ENCODE assay signal across 12 cellular contexts in the genomic region with DNA sequence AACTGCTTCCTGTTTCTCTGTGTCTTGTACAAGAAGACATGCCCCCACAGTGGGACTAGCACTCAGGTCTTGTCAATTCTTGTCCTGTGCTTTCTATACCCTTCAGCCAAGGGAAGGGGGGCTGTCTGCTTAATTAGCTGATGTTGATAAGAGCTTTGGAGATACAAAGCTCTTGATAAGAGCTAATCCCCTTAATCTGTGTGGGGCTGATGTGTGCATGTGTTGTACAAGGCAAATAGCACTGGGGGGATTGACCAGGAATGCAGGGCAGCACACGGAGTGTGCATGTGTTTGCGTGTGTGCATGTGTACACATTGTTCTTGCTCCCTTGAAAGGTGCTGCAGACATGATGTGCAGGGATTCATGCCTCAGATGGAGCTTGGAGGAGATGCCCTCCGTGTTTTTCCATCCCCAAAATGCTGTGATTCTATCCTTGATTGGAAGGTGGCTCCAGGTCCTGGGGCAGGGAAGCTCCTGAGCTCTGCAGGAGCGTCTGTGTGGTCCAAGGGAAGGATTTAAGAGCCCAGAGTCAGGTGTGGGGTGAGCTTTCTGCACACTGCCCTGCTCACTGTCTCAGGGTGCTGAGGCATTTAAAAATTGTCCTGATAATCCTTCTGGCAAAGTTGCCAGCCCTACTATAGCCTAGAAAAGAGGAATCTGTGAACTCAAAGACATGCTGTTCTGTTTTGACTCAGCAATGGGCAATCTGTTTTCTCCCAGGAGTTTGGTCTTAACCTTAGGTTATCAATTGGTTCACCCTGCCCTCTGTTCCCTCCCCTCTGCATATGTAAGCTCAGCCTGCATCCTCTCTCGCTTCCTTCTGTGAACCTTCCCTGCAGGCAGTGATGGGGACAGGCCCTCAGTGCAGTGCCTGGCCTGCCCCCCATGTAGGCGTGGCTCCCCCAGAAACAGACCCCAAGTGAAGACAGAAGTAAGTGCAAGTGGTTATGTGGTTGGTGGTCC.
DNase-seq lines count a peak whose midpoint lies in the region; ATAC-seq and TF ChIP-seq lines count a peak whose summit lies in the region.
"Had no signal": no experiment of that assay in that cellular context is flagged by ENCODE, and none has a peak within 500 bp of the region (broad histone marks: within the 10 kb centered on the region; RNA-seq: fewer than 3 reads in every experiment).

No MANE protein-coding gene starts in this region.

- no peak overlapping the region for H3K27ac Mint-ChIP-seq in endodermal cell

- H3K9ac ChIP-seq in endodermal cell (ENCODE audit: extremely low read depth, low read length, poor library complexity, severe bottlenecking), result no peak overlapping the region

- H3K4me3 Mint-ChIP-seq in endodermal cell, result peak overlapping the region; percentile 20

- H3K27me3 ChIP-seq in endodermal cell (ENCODE audit: control insufficient read depth, insufficient read depth, low read length, poor library complexity, severe bottlenecking), result peaks cover 23% of the 10 kb centered on the region
- H3K27me3 ChIP-seq: right atrium auricular region had no signal

- peaks cover 5% of the 10 kb centered on the region for H3K4me1 ChIP-seq in endodermal cell (ENCODE audit: control insufficient read depth, insufficient read depth, low read length)

- ATAC-seq in GM18511 (IDR thresholded peaks at IDR 0.05; ENCODE audit: unreplicated experiment), result peak; percentile 68
- ATAC-seq in HG03066 (IDR thresholded peaks at IDR 0.05; ENCODE audit: low read depth, unreplicated experiment), result peak; percentile 61

- H3K9me3 Mint-ChIP-seq in endodermal cell, result peaks cover 25% of the 10 kb centered on the region

- TF ChIP-seq CTCF in GM20000 (IDR thresholded peaks at IDR 0.05; ENCODE audit: extremely low read depth, missing control alignments) (no peak), endodermal cell (conservative IDR thresholded peaks at IDR 0.05) (no peak)

- WGBS in endodermal cell (ENCODE audit: insufficient coverage in 1 of 2, insufficient read length in 1 of 2), 2 experiments, result 77 to 83% methylated on average over 4 to 6 of the region's 6 CpGs

- H3K27me3 Mint-ChIP-seq in endodermal cell (ENCODE audit: insufficient read depth), result peaks cover 45% of the 10 kb centered on the region

- peaks cover 28% of the 10 kb centered on the region for H3K4me1 Mint-ChIP-seq in endodermal cell

- H3K36me3 ChIP-seq in endodermal cell (ENCODE audit: control insufficient read depth, insufficient read depth, low read length), result no peaks in the 10 kb centered on the region
- H3K36me3 ChIP-seq: right atrium auricular region had no signal

- H3K36me3 Mint-ChIP-seq in endodermal cell (ENCODE audit: low read depth), result peaks cover 11% of the 10 kb centered on the region

- H3K4me3 ChIP-seq in endodermal cell (ENCODE audit: low read length), result peak overlapping the region; percentile 48
- H3K4me3 ChIP-seq: right atrium auricular region had no signal

- DNase-seq in GM20000 (ENCODE audit: low spot score) (peak; percentile 65), endodermal cell (no peak), amniotic stem cell (lab: John Stamatoyannopoulos, UW) (no peak), AG20443 (ENCODE audit: low spot score) (no peak), GOT3 (lab: John Stamatoyannopoulos, UW) (no peak)
- DNase-seq in activated CD4-positive, alpha-beta T cell treated with anti-CD3 and anti-CD28 coated beads, Interleukin-2, amount 50 U/mL, for 1 hour, result no peak
- DNase-seq: kidney glomerular epithelial cell, NCI-H446 treated with DMSO at 0.1 percent for 48 hours, T-helper 9 cell had no signal

- peaks cover 13% of the 10 kb centered on the region for H3K9me3 ChIP-seq in endodermal cell (ENCODE audit: control insufficient read depth, low read length)

- no peak overlapping the region for H3K27ac ChIP-seq in endodermal cell (ENCODE audit: low read depth, low read length)
- H3K27ac ChIP-seq: right atrium auricular region had no signal
